ENCODE assay signal across 23 cellular contexts in the genomic region with DNA sequence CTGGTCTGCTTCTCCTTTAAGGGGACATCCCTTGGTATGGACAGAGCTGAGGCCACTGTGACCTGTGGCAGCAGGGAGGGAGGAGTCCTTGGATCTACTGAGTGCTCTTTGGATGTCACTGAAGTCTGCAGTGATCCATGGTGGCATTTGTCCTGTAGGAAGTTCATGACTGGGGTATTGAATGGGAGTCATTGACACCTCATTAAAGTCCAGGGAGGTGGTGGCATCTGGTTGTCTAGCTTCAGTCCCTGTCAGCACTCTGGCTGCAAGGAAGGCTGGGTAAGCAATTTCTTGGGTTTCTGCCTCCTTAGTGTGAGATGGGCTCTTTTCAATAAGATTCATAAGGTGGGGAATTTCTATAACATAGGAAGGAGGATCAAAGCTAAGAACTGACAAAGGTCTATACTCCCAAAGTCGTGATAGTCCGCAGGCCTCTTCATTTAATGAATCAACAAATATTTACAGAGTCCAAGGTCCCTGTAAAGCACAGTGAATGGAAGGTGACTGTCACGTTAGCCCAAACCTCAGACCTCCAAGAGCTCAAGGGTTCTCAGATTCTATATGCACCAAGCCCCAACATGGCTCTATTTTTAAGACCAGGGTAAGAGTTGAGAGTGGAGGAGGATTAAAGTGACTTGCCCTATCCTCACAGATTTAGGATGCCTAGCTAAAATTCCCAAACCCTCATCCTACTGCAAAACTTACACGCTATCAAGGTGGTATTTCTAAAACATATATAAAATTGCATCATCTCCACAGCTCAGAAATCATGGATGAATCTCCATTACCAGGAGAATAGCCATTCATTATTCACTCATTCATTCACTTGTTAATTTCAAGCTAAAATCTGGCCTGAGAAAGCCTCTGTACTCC. TPM values are rescaled to one million over a fixed set of nuclear protein-coding genes. Genes with fewer than 3 reads are reported as not detected.
"Had no signal": no experiment of that assay in that cellular context is flagged by ENCODE, and none has a peak within 500 bp of the region (broad histone marks: within the 10 kb centered on the region; RNA-seq: fewer than 3 reads in every experiment).

No MANE protein-coding gene starts in this region.

- H3K27ac Mint-ChIP-seq: naive thymus-derived CD4-positive, alpha-beta T cell; nephron progenitor cell; stimulated activated memory B cell treated with anti-CD40 and anti-IgM and Interleukin-4, amounts not matched to agents 10 μg/mL and 1 μg/mL and 100 μg/mL, for 72 hours; stimulated activated naive CD8-positive, alpha-beta T cell treated with anti-CD3 and anti-CD28 coated beads, Interleukin-15, Interleukin-2, amounts not matched to agents 100 ng/mL and 50 ng/mL, for 24 hours had no signal

- DNase-seq: colonic mucosa; dermis blood vessel endothelial cell; effector CD4-positive, alpha-beta T cell; foreskin melanocyte; head of caudate nucleus; kidney; left cardiac atrium; left ventricle myocardium superior; naive thymus-derived CD4-positive, alpha-beta T cell; nephron progenitor cell; psoas muscle; retina; spleen; stimulated activated CD4-positive, alpha-beta T cell treated with anti-CD3 and anti-CD28 coated beads, Interleukin-15, amount 100 ng/mL, for 24 hours; stimulated activated CD4-positive, alpha-beta T cell treated with anti-CD3 and anti-CD28 coated beads, Interleukin-1b, Interleukin-23, amount 100 ng/mL, for 48 hours; stimulated activated CD4-positive, alpha-beta T cell treated with anti-CD3 and anti-CD28 coated beads, Interleukin-4, amount 100 ng/mL, for 24 hours had no signal

- H3K36me3 Mint-ChIP-seq: naive thymus-derived CD4-positive, alpha-beta T cell; stimulated activated memory B cell treated with anti-CD40 and anti-IgM and Interleukin-4, amounts not matched to agents 10 μg/mL and 1 μg/mL and 100 μg/mL, for 72 hours had no signal

- H3K4me3 Mint-ChIP-seq: naive thymus-derived CD4-positive, alpha-beta T cell; nephron progenitor cell; stimulated activated memory B cell treated with anti-CD40 and anti-IgM and Interleukin-4, amounts not matched to agents 10 μg/mL and 1 μg/mL and 100 μg/mL, for 72 hours; stimulated activated naive CD8-positive, alpha-beta T cell treated with anti-CD3 and anti-CD28 coated beads, Interleukin-15, Interleukin-2, amounts not matched to agents 100 ng/mL and 50 ng/mL, for 24 hours had no signal

- H3K4me2 ChIP-seq: hepatocyte had no signal

- H3K79me2 ChIP-seq: hepatocyte, parathyroid adenoma had no signal

- H3K36me3 ChIP-seq: colonic mucosa, spleen, tibial nerve had no signal

- H3K27me3 ChIP-seq: colonic mucosa, hepatocyte, tibial nerve had no signal

- H3K9me3 Mint-ChIP-seq: nephron progenitor cell; stimulated activated memory B cell treated with anti-CD40 and anti-IgM and Interleukin-4, amounts not matched to agents 10 μg/mL and 1 μg/mL and 100 μg/mL, for 72 hours; stimulated activated naive CD8-positive, alpha-beta T cell treated with anti-CD3 and anti-CD28 coated beads, Interleukin-15, Interleukin-2, amounts not matched to agents 100 ng/mL and 50 ng/mL, for 24 hours had no signal

- H3K4me3 ChIP-seq: colonic mucosa, hepatocyte, psoas muscle, spleen, tibial nerve had no signal

- H3K9ac ChIP-seq: parathyroid adenoma had no signal

- FAIRE-seq: kidney had no signal

- H2AFZ ChIP-seq: hepatocyte, parathyroid adenoma had no signal

- H3K4me1 Mint-ChIP-seq: naive thymus-derived CD4-positive, alpha-beta T cell; stimulated activated memory B cell treated with anti-CD40 and anti-IgM and Interleukin-4, amounts not matched to agents 10 μg/mL and 1 μg/mL and 100 μg/mL, for 72 hours had no signal

- H3K27ac ChIP-seq: colonic mucosa, hepatocyte, parathyroid adenoma, psoas muscle, spleen, tibial nerve had no signal

- H3K9me3 ChIP-seq: colonic mucosa, psoas muscle, spleen, tibial nerve had no signal

- ATAC-seq: left ventricle myocardium superior; naive thymus-derived CD4-positive, alpha-beta T cell; psoas muscle; sciatic nerve; stimulated activated memory B cell treated with anti-CD40 and anti-IgM and Interleukin-4, amounts not matched to agents 10 μg/mL and 1 μg/mL and 100 μg/mL, for 72 hours had no signal

- H3K4me1 ChIP-seq: colonic mucosa, parathyroid adenoma, psoas muscle, spleen, tibial nerve had no signal

RNA-seq across cellular contexts. Expression of a gene that starts 40.2 kb away (rescaled TPM):
- total RNA-seq: lung microvascular endothelial cell had no signal
